In genomic region chr14:76812422-76813383, GRCh38 we compare ENCODE assay signal across 1 cellular context.
TF ChIP-seq lines count a peak whose summit lies in the region.

A gene with protein sequence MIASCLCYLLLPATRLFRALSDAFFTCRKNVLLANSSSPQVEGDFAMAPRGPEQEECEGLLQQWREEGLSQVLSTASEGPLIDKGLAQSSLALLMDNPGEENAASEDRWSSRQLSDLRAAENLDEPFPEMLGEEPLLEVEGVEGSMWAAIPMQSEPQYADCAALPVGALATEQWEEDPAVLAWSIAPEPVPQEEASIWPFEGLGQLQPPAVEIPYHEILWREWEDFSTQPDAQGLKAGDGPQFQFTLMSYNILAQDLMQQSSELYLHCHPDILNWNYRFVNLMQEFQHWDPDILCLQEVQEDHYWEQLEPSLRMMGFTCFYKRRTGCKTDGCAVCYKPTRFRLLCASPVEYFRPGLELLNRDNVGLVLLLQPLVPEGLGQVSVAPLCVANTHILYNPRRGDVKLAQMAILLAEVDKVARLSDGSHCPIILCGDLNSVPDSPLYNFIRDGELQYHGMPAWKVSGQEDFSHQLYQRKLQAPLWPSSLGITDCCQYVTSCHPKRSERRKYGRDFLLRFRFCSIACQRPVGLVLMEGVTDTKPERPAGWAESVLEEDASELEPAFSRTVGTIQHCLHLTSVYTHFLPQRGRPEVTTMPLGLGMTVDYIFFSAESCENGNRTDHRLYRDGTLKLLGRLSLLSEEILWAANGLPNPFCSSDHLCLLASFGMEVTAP (minus strand): TSS chr14:76812882. CDS start chr14:76812827, 55 bp downstream.

TF ChIP-seq in K562, 482 proteins besides CTCF, POLR2A, EP300 and RAD21 (continued from another document and continues in another):
- TF ChIP-seq MGA (IDR thresholded peaks at IDR 0.05) (peak; percentile 45), BHLHE40 (IDR thresholded peaks at IDR 0.05; ENCODE audit: low read length) (peak; percentile 40; the same call in 1 of the 2 replicates), TCF3 (CRISPR knock-in tag; IDR thresholded peaks at IDR 0.05) (peak; percentile 25; the same call in 1 of the 2 replicates), NFIC (IDR thresholded peaks at IDR 0.05) (peak; percentile 27; the same call in 1 of the 2 replicates), CREM (IDR thresholded peaks at IDR 0.05; ENCODE audit: low read depth) (peak; percentile 85), MAX (CRISPR knock-in tag; IDR thresholded peaks at IDR 0.05) (peak; percentile 91), STAT5A (IDR thresholded peaks at IDR 0.05; ENCODE audit: borderline replicate concordance, low read length) (peak; percentile 27; the same call in 1 of the 2 replicates), E2F6 (IDR thresholded peaks at IDR 0.05; ENCODE audit: borderline replicate concordance in 1 of 2, extremely low read depth in 1 of 2, insufficient read depth in 1 of 2, insufficient read length in 1 of 2, low read depth in 1 of 2, low read length in 1 of 2, poor library complexity in 1 of 2, severe bottlenecking in 1 of 2) (peak; percentile 69 to 81), CCNT2 (IDR thresholded peaks at IDR 0.05; ENCODE audit: borderline replicate concordance, extremely low read depth, insufficient read length, low read depth, low read length) (peak; percentile 73), MYC (IDR thresholded peaks at IDR 0.05; ENCODE audit: low read depth, low read length) (peak; percentile 98), MYC (CRISPR knock-in tag; IDR thresholded peaks at IDR 0.05; ENCODE audit: borderline replicate concordance, low read depth) (no peak), ZBTB40 (IDR thresholded peaks at IDR 0.05) (peak; percentile 100), ZBTB40 (CRISPR knock-in tag; IDR thresholded peaks at IDR 0.05) (peak; percentile 100), ZNF133 (CRISPR knock-in tag; IDR thresholded peaks at IDR 0.05) (no peak), PML (IDR thresholded peaks at IDR 0.05; ENCODE audit: low read length) (peak; percentile 40; the same call in 1 of the 2 replicates), LCOR (CRISPR knock-in tag; IDR thresholded peaks at IDR 0.05) (0 out of 2 replicates have a peak, but pooled peaks have one; percentile 37), ZNF316 (IDR thresholded peaks at IDR 0.05) (no peak), CTBP1 (IDR thresholded peaks at IDR 0.05; ENCODE audit: borderline replicate concordance) (peak; percentile 69), MIER1 (IDR thresholded peaks at IDR 0.05; ENCODE audit: low read depth) (no peak), SMARCA4 (IDR thresholded peaks at IDR 0.05) (no peak), ERF (CRISPR knock-in tag; IDR thresholded peaks at IDR 0.05) (0 out of 2 replicates have a peak, but pooled peaks have one; percentile 40), ZNF384 (IDR thresholded peaks at IDR 0.05; ENCODE audit: low read depth, low read length) (peak; percentile 68; the same call in 1 of the 2 replicates)
- TF ChIP-seq, protein P1, sequence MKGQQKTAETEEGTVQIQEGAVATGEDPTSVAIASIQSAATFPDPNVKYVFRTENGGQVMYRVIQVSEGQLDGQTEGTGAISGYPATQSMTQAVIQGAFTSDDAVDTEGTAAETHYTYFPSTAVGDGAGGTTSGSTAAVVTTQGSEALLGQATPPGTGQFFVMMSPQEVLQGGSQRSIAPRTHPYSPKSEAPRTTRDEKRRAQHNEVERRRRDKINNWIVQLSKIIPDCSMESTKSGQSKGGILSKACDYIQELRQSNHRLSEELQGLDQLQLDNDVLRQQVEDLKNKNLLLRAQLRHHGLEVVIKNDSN (CRISPR knock-in tag; IDR thresholded peaks at IDR 0.05) = peak; percentile 96
- TF ChIP-seq, protein P2, sequence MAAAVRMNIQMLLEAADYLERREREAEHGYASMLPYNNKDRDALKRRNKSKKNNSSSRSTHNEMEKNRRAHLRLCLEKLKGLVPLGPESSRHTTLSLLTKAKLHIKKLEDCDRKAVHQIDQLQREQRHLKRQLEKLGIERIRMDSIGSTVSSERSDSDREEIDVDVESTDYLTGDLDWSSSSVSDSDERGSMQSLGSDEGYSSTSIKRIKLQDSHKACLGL (CRISPR knock-in tag; IDR thresholded peaks at IDR 0.05; ENCODE audit: borderline replicate concordance, poor library complexity, severe bottlenecking) = peak; percentile 90
- TF ChIP-seq, protein P3, sequence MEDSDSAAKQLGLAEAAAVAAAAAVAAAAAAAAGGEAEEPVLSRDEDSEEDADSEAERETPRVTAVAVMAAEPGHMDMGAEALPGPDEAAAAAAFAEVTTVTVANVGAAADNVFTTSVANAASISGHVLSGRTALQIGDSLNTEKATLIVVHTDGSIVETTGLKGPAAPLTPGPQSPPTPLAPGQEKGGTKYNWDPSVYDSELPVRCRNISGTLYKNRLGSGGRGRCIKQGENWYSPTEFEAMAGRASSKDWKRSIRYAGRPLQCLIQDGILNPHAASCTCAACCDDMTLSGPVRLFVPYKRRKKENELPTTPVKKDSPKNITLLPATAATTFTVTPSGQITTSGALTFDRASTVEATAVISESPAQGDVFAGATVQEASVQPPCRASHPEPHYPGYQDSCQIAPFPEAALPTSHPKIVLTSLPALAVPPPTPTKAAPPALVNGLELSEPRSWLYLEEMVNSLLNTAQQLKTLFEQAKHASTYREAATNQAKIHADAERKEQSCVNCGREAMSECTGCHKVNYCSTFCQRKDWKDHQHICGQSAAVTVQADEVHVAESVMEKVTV (CRISPR knock-in tag; IDR thresholded peaks at IDR 0.05) = no peak
